In the genomic region with DNA sequence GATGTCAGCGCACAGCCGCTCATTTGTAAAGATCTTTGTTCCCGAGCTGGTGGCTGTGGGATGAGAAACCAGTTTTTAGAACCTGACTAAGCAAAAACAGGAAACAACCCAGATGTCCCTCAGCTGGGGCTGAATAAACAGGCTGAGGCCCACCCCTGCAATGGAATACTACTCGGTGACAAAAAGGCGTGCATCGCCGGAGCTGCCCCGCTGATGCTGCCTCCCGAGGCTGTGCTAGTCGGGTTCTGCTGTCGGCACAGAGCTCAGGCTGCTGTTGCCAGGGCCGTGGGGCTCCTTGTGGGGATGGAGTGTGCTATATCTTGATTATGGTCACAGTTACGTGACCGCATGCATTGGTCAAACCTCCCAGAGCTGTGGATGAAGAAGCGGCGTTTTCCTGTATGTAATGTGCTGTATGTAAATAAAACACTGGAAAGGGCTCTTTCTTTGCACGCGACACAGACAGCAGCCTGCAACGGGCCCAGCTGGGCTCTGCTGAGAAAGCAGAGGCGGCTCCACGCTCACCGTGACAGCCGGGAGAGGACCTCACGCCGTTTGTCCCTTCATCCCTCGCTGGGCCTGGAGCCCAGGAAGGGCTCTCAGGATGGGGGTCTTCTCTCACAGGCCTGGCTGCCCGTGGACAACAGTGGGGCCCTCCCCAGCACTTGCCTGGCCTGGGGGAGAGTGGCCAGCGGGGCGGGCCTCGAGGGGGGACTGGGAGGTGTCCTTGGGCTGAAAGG, we compare ENCODE assay signal across 1 cellular context.
TF ChIP-seq lines count a peak whose summit lies in the region.

No MANE protein-coding gene starts in this region.

TF ChIP-seq in GM23338, 12 proteins besides CTCF, POLR2A, EP300 and RAD21 (continued from another document):
- TF ChIP-seq, protein P1, sequence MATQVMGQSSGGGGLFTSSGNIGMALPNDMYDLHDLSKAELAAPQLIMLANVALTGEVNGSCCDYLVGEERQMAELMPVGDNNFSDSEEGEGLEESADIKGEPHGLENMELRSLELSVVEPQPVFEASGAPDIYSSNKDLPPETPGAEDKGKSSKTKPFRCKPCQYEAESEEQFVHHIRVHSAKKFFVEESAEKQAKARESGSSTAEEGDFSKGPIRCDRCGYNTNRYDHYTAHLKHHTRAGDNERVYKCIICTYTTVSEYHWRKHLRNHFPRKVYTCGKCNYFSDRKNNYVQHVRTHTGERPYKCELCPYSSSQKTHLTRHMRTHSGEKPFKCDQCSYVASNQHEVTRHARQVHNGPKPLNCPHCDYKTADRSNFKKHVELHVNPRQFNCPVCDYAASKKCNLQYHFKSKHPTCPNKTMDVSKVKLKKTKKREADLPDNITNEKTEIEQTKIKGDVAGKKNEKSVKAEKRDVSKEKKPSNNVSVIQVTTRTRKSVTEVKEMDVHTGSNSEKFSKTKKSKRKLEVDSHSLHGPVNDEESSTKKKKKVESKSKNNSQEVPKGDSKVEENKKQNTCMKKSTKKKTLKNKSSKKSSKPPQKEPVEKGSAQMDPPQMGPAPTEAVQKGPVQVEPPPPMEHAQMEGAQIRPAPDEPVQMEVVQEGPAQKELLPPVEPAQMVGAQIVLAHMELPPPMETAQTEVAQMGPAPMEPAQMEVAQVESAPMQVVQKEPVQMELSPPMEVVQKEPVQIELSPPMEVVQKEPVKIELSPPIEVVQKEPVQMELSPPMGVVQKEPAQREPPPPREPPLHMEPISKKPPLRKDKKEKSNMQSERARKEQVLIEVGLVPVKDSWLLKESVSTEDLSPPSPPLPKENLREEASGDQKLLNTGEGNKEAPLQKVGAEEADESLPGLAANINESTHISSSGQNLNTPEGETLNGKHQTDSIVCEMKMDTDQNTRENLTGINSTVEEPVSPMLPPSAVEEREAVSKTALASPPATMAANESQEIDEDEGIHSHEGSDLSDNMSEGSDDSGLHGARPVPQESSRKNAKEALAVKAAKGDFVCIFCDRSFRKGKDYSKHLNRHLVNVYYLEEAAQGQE (IDR thresholded peaks at IDR 0.05; ENCODE audit: unreplicated experiment): no peak
- no peak for TF ChIP-seq EZH2phosphoT487 (IDR thresholded peaks at IDR 0.05; ENCODE audit: unreplicated experiment)
- TF ChIP-seq, protein P2, sequence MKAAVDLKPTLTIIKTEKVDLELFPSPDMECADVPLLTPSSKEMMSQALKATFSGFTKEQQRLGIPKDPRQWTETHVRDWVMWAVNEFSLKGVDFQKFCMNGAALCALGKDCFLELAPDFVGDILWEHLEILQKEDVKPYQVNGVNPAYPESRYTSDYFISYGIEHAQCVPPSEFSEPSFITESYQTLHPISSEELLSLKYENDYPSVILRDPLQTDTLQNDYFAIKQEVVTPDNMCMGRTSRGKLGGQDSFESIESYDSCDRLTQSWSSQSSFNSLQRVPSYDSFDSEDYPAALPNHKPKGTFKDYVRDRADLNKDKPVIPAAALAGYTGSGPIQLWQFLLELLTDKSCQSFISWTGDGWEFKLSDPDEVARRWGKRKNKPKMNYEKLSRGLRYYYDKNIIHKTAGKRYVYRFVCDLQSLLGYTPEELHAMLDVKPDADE (IDR thresholded peaks at IDR 0.05): no peak
- TF ChIP-seq CREB1 (CRISPR knock-in tag; IDR thresholded peaks at IDR 0.05; ENCODE audit: low read depth): no peak
- no peak for TF ChIP-seq NANOG (IDR thresholded peaks at IDR 0.05; ENCODE audit: borderline replicate concordance)
- no peak for TF ChIP-seq ZNF114 (CRISPR knock-in tag; IDR thresholded peaks at IDR 0.05)
- no peak for TF ChIP-seq POLR2AphosphoS5 (IDR thresholded peaks at IDR 0.05; ENCODE audit: low read depth)
- TF ChIP-seq ZNF331 (CRISPR knock-in tag; IDR thresholded peaks at IDR 0.05; ENCODE audit: low read depth): no peak
